1 cellular context compared by ENCODE assay signal in the genomic region with DNA sequence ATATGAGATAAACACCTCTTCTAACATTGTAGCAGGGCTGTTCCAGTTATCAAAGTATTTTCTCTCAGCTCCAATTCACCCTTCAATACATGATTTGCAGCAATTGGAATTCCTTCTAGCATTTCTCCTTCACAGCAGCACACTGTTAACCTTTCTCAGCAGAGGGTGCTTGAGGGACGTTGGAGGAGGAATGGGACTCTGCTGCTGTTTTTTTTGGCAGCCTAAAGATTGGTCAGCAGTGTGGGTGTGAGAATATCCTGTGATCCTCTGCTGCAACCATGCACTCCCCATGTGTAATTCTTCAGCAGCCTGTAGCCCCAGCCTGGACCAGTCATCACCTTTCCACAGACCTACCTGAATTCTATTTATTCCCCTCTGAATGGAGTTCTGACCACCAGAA.
TF ChIP-seq lines count a peak whose summit lies in the region.

No MANE protein-coding gene starts in this region.

TF ChIP-seq in IMR-90, 13 proteins besides CTCF, POLR2A, EP300 and RAD21:
- no peak for TF ChIP-seq CEBPB (IDR thresholded peaks at IDR 0.05; ENCODE audit: low read depth, low read length)
- TF ChIP-seq SMC3 (IDR thresholded peaks at IDR 0.05; ENCODE audit: low read depth, low read length) = no peak
- no peak for TF ChIP-seq MXI1 (IDR thresholded peaks at IDR 0.05; ENCODE audit: borderline replicate concordance, low read depth, low read length)
- TF ChIP-seq NFE2L2 (IDR thresholded peaks at IDR 0.05; ENCODE audit: low read depth, low read length) = no peak
- no peak for TF ChIP-seq FOS (IDR thresholded peaks at IDR 0.05; ENCODE audit: low read depth, low read length)
- no peak for TF ChIP-seq MAFK (IDR thresholded peaks at IDR 0.05; ENCODE audit: low read depth, low read length)
- TF ChIP-seq BHLHE40 (IDR thresholded peaks at IDR 0.05; ENCODE audit: low read depth, low read length) = no peak
- TF ChIP-seq RCOR1 (IDR thresholded peaks at IDR 0.05; ENCODE audit: insufficient replicate concordance, low read length) = no peak
- TF ChIP-seq, protein P1, sequence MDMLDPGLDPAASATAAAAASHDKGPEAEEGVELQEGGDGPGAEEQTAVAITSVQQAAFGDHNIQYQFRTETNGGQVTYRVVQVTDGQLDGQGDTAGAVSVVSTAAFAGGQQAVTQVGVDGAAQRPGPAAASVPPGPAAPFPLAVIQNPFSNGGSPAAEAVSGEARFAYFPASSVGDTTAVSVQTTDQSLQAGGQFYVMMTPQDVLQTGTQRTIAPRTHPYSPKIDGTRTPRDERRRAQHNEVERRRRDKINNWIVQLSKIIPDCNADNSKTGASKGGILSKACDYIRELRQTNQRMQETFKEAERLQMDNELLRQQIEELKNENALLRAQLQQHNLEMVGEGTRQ (IDR thresholded peaks at IDR 0.05; ENCODE audit: low read depth, low read length) = no peak
- TF ChIP-seq CHD1 (IDR thresholded peaks at IDR 0.05; ENCODE audit: low read depth, low read length) = no peak
- TF ChIP-seq MAZ (IDR thresholded peaks at IDR 0.05; ENCODE audit: borderline replicate concordance, low read depth, low read length) = no peak
